Comparison of ENCODE assay signal across 8 cellular contexts in genomic region chr10:110212119-110213006, GRCh38. TPM values are rescaled to one million over a fixed set of nuclear protein-coding genes. Genes with fewer than 3 reads are reported as not detected.
A peak's percentile ranks its signal among the peaks of the same experiment; 100 is the strongest.
DNase-seq lines count a peak whose midpoint lies in the region; ATAC-seq and TF ChIP-seq lines count a peak whose summit lies in the region.

No MANE protein-coding gene starts in this region.

- DNase-seq in stimulated activated CD4-positive, alpha-beta T cell treated with anti-CD3 and anti-CD28 coated beads, Interleukin-2, amount 100 ng/mL, for 24 hours: peak; percentile 32 to 44
- no peak for DNase-seq in stimulated activated CD4-positive, alpha-beta T cell treated with anti-CD3 and anti-CD28 coated beads, Interleukin-12 subunit alpha, Interleukin-12 subunit beta, amount 100 ng/mL, for 4 hours
- DNase-seq in activated T-cell treated with anti-CD3 and anti-CD28 coated beads, Interleukin-2, amount 50 U/mL, for 72 hours: peak; percentile 42 to 53
- DNase-seq in right cardiac atrium: peak in 2 of 3 donors; percentile 35 to 70
- peak in 1 of 2 donors; percentile 77 for DNase-seq in upper lobe of left lung
- DNase-seq in RWPE1 (ENCODE audit: low spot score): no peak
- DNase-seq in hepatic stellate cell (ENCODE audit: low spot score): no peak
- DNase-seq in NCI-H2107 treated with DMSO at 0.1 percent for 48 hours (lab: John Stamatoyannopoulos, UW; ENCODE audit: unreplicated experiment): no peak

- H3K36me3 Mint-ChIP-seq in activated T-cell treated with anti-CD3 and anti-CD28 coated beads, Interleukin-2, amount 50 U/mL, for 72 hours (ENCODE audit: insufficient read depth in 2 of 2): peaks cover 1 to 11% of the 10 kb centered on the region in 2 donors

- peak overlapping the region; percentile 78 for H3K27ac Mint-ChIP-seq in activated T-cell treated with anti-CD3 and anti-CD28 coated beads, Interleukin-2, amount 50 U/mL, for 72 hours

- H3K4me3 Mint-ChIP-seq in activated T-cell treated with anti-CD3 and anti-CD28 coated beads, Interleukin-2, amount 50 U/mL, for 72 hours: peak overlapping the region; percentile 96

- peaks cover 41% of the 10 kb centered on the region for H3K4me1 Mint-ChIP-seq in activated T-cell treated with anti-CD3 and anti-CD28 coated beads, Interleukin-2, amount 50 U/mL, for 72 hours (ENCODE audit: low read depth)

- peak overlapping the region; percentile 85 for H3K27ac ChIP-seq in right cardiac atrium (ENCODE audit: low read length)
- peak overlapping the region; percentile 81 to 97 (median 90) for H3K27ac ChIP-seq in upper lobe of left lung
- H3K27ac ChIP-seq in RWPE1: no peak overlapping the region

- WGBS in right cardiac atrium: 58% methylated on average over 5 of the region's 5 CpGs
- 66 to 68% methylated on average over 5 of the region's 5 CpGs for WGBS in upper lobe of left lung, 2 donors

- CTCF ChIA-PET in RWPE1 (lab: Yijun Ruan, JAX): interaction anchor here (0.9 kb wide), 1 partner anchor 74 kb away, joined by 5 read pairs; no protein-coding TSS in a partner anchor

- H3K27me3 ChIP-seq in right cardiac atrium (ENCODE audit: control insufficient read depth, insufficient read depth): no peaks in the 10 kb centered on the region
- H3K27me3 ChIP-seq in upper lobe of left lung: no peaks in the 10 kb centered on the region

- peak in 2 of 4 donors; percentile 41 to 62 for TF ChIP-seq POLR2A in upper lobe of left lung (IDR thresholded peaks at IDR 0.05)

- H3K4me3 ChIP-seq in right cardiac atrium (ENCODE audit: low read length): peak overlapping the region; percentile 41
- H3K4me3 ChIP-seq in upper lobe of left lung: peak overlapping the region in 2 of 4 donors; percentile 70 to 72

- TF ChIP-seq EP300 in upper lobe of left lung (IDR thresholded peaks at IDR 0.05): no peak

- no peak for ATAC-seq in activated T-cell treated with anti-CD3 and anti-CD28 coated beads, Interleukin-2, amount 50 U/mL, for 72 hours (replicated peaks in 1 of 2)
- ATAC-seq in right cardiac atrium (no peak), upper lobe of left lung (ENCODE audit: low FRiP score in 2 of 2) (peak; percentile 20 to 30)

- H3K27me3 Mint-ChIP-seq in activated T-cell treated with anti-CD3 and anti-CD28 coated beads, Interleukin-2, amount 50 U/mL, for 72 hours (ENCODE audit: low read depth): peaks cover 13% of the 10 kb centered on the region

- H3K9me3 ChIP-seq in right cardiac atrium (ENCODE audit: control insufficient read depth, low read length) (no peaks in the 10 kb centered on the region), upper lobe of left lung (no peaks in the 10 kb centered on the region)

- H3K4me1 ChIP-seq in right cardiac atrium (ENCODE audit: control insufficient read depth, insufficient read depth, low read length) (peaks cover 15% of the 10 kb centered on the region), upper lobe of left lung (peaks cover 15 to 32% (median 19%) of the 10 kb centered on the region in 4 donors)

- intact Hi-C loops in right cardiac atrium (cut with DNase I): no loop called here

- POLR2A ChIA-PET in RWPE1 (lab: Yijun Ruan, JAX; ENCODE audit: low non-redundant PET): no interaction called here

- H3K36me3 ChIP-seq in upper lobe of left lung: no peaks in the 10 kb centered on the region

- TF ChIP-seq CTCF in upper lobe of left lung (IDR thresholded peaks at IDR 0.05): no peak
- TF ChIP-seq CTCF in RWPE1 (conservative IDR thresholded peaks at IDR 0.05; ENCODE audit: low read depth): no peak

- H3K9me3 Mint-ChIP-seq in activated T-cell treated with anti-CD3 and anti-CD28 coated beads, Interleukin-2, amount 50 U/mL, for 72 hours: no peaks in the 10 kb centered on the region

RNA-seq across cellular contexts. Expression of gene MXI1, which starts 5.0 kb away (rescaled TPM):
- 10 to 100 TPM; 19.4 to 36.8 TPM for total RNA-seq in activated T-cell treated with anti-CD3 and anti-CD28 coated beads, Interleukin-2, amount 50 U/mL, for 72 hours
- total RNA-seq in right cardiac atrium (10 to 100 TPM; 57.5 to 91.3 (median 62.4) TPM), upper lobe of left lung (10 to 100 TPM; 27.7 to 90.1 (median 45.2) TPM)
- 35.5 TPM for polyA plus RNA-seq in right cardiac atrium

Comparison
In these comparisons a context has a peak if more than half of its experiments do, and no peak if none do; other contexts are left out.
1. DNase-seq: peak in stimulated activated CD4-positive, alpha-beta T cell treated with anti-CD3 and anti-CD28 coated beads, Interleukin-2, amount 100 ng/mL, for 24 hours (2 of 2), activated T-cell treated with anti-CD3 and anti-CD28 coated beads, Interleukin-2, amount 50 U/mL, for 72 hours (2 of 2) and right cardiac atrium (2 of 3); none in stimulated activated CD4-positive, alpha-beta T cell treated with anti-CD3 and anti-CD28 coated beads, Interleukin-12 subunit alpha, Interleukin-12 subunit beta, amount 100 ng/mL, for 4 hours (single experiment), RWPE1 (single experiment), hepatic stellate cell (single experiment) and NCI-H2107 treated with DMSO at 0.1 percent for 48 hours (single experiment).
2. ATAC-seq: peak in upper lobe of left lung (2 of 2); none in activated T-cell treated with anti-CD3 and anti-CD28 coated beads, Interleukin-2, amount 50 U/mL, for 72 hours (0 of 2) and right cardiac atrium (0 of 2).